In the genomic region with DNA sequence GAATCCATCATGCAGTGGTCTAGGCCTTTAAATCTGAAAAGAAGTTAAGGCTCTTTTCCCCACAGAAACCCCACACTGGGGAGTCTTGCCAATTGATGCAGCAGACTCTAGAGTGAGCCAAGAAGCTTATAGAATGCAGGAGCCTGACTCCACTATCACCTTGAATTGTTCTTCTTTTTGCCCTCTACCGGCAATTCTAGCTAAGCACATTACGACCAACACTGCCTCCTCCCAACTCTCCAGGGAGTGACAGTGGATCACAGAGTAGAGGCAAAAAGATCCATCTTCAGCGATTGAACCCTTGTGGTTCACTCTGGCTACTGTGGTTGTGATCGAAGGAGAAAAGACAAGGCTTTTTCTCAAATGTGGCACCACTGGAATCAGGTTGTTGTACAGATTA, we compare ENCODE assay signal across 19 cellular contexts.
A peak's percentile ranks its signal among the peaks of the same experiment; 100 is the strongest.
DNase-seq lines count a peak whose midpoint lies in the region; ATAC-seq, FAIRE-seq and TF ChIP-seq lines count a peak whose summit lies in the region.
"Had no signal": no experiment of that assay in that cellular context is flagged by ENCODE, and none has a peak within 500 bp of the region (broad histone marks: within the 10 kb centered on the region; RNA-seq: fewer than 3 reads in every experiment).

No MANE protein-coding gene starts in this region.

- H3K27me3 ChIP-seq in DND-41 (ENCODE audit: insufficient read depth, low read length, poor library complexity): no peaks in the 10 kb centered on the region
- no peaks in the 10 kb centered on the region for H3K27me3 ChIP-seq in K562 (ENCODE audit: control insufficient read depth in 2 of 2, insufficient read depth in 2 of 2, low read length in 2 of 2)
- no peaks in the 10 kb centered on the region for H3K27me3 ChIP-seq in mesendoderm (ENCODE audit: insufficient read depth, low read length, poor library complexity)
- H3K27me3 ChIP-seq: heart left ventricle, SJCRH30, upper lobe of right lung had no signal

- H2AFZ ChIP-seq in DND-41 (ENCODE audit: low read depth, low read length): no peak overlapping the region
- no peak overlapping the region for H2AFZ ChIP-seq in K562 (ENCODE audit: low read depth, low read length)

- intact Hi-C loops in K562 (cut with micrococcal nuclease) (no loop called here), posterior vena cava (cut with DNase I) (no loop called here)

- no peaks in the 10 kb centered on the region for H3K4me1 Mint-ChIP-seq in T-helper 2 cell treated with Interferon-gamma antibody and Interleukin-4, amounts not matched to agents 5 μg/mL and 100 μg/mL, for 36 hours (ENCODE audit: low read depth)
- H3K4me1 Mint-ChIP-seq: natural killer cell; stimulated activated effector memory CD8-positive, alpha-beta T cell treated with anti-CD3 and anti-CD28 coated beads, Interleukin-12 subunit alpha, Interleukin-12 subunit beta, amount 100 ng/mL, for 72 hours had no signal

- no peak overlapping the region for H2BK5ac ChIP-seq in mesendoderm (ENCODE audit: low read length)

- H3K36me3 Mint-ChIP-seq in T-helper 2 cell treated with Interferon-gamma antibody and Interleukin-4, amounts not matched to agents 5 μg/mL and 100 μg/mL, for 36 hours (ENCODE audit: low read depth): no peaks in the 10 kb centered on the region
- H3K36me3 Mint-ChIP-seq: natural killer cell; stimulated activated effector memory CD8-positive, alpha-beta T cell treated with anti-CD3 and anti-CD28 coated beads, Interleukin-12 subunit alpha, Interleukin-12 subunit beta, amount 100 ng/mL, for 72 hours had no signal

- no peak for TF ChIP-seq POLR2A in K562 (conservative IDR thresholded peaks at IDR 0.05)

- no peak overlapping the region for H2AK5ac ChIP-seq in mesendoderm (ENCODE audit: low read length)

- H4K8ac ChIP-seq in mesendoderm (ENCODE audit: low read depth, low read length): no peak overlapping the region

- H3K56ac ChIP-seq in mesendoderm (ENCODE audit: low read length): no peak overlapping the region

- DNase-seq in DND-41 (peak; percentile 5), K562 (ENCODE audit: extremely low read depth in 1 of 4, low spot score in 3 of 4) (peak in 2 of 4 experiments; percentile 10 to 18), mesendoderm (peak; percentile 87), posterior vena cava (ENCODE audit: low spot score) (no peak), H4 (ENCODE audit: low spot score) (no peak), UCSD-AML1 (lab: John Stamatoyannopoulos, UW; ENCODE audit: unreplicated experiment) (no peak)
- DNase-seq in Jurkat, Clone E6-1 (ENCODE audit: low read depth, low spot score): peak; percentile 19
- no peak for DNase-seq in T-helper 2 cell treated with Interferon-gamma antibody and Interleukin-4, amounts not matched to agents 5 μg/mL and 100 μg/mL, for 36 hours (ENCODE audit: low spot score)
- DNase-seq: activated naive CD4-positive, alpha-beta T cell treated with anti-CD3 and anti-CD28 coated beads for 36 hours; caudate nucleus; erythroblast; heart left ventricle; natural killer cell; NCI-H2081 treated with DMSO at 0.1 percent for 48 hours; stimulated activated CD4-positive, alpha-beta T cell treated with anti-CD3 and anti-CD28 coated beads, Interleukin-4, amount 100 ng/mL, for 4 hours; upper lobe of right lung had no signal

- H3K9me3 ChIP-seq in DND-41 (ENCODE audit: insufficient read depth, low read length, severe bottlenecking) (no peaks in the 10 kb centered on the region), K562 (replicated peaks; ENCODE audit: control insufficient read depth, insufficient read depth, low read depth, low read length) (no peaks in the 10 kb centered on the region)
- H3K9me3 ChIP-seq: heart left ventricle, SJCRH30, upper lobe of right lung had no signal

- no TSS peak for BruUV-seq in K562 (replicated peaks; lab: Mats Ljungman, UMichigan)

- no peak overlapping the region for H3K4me2 ChIP-seq in DND-41 (ENCODE audit: insufficient read depth, low read length)
- H3K4me2 ChIP-seq in K562 (ENCODE audit: insufficient read depth, low read length): no peak overlapping the region
- H3K4me2 ChIP-seq in mesendoderm (ENCODE audit: low read length): no peak overlapping the region

- no peak overlapping the region for H3K18ac ChIP-seq in mesendoderm (ENCODE audit: low read length)

- CTCF ChIA-PET in K562 (lab: Yijun Ruan, JAX; ENCODE audit: low intra/inter-chr PET ratio): no interaction called here

- no peaks in the 10 kb centered on the region for H3K79me2 ChIP-seq in DND-41 (ENCODE audit: insufficient read depth, low read length)
- H3K79me2 ChIP-seq in K562 (ENCODE audit: control insufficient read depth, insufficient read depth, low read length): no peaks in the 10 kb centered on the region
- no peaks in the 10 kb centered on the region for H3K79me2 ChIP-seq in mesendoderm (ENCODE audit: control insufficient read depth, insufficient read depth, low read length)

- no peak for TF ChIP-seq EP300 in K562 (IDR thresholded peaks at IDR 0.05; ENCODE audit: low read length)

- no peak overlapping the region for H2BK120ac ChIP-seq in mesendoderm (ENCODE audit: low read depth, low read length)

- no peak overlapping the region for H3K27ac ChIP-seq in DND-41 (ENCODE audit: low read length)
- H3K27ac ChIP-seq in K562 (ENCODE audit: extremely low read depth, low read depth, low read length): no peak overlapping the region
- H3K27ac ChIP-seq in mesendoderm (ENCODE audit: low read depth, low read length): no peak overlapping the region
- H3K27ac ChIP-seq: heart left ventricle, HL-60, SJCRH30, upper lobe of right lung had no signal

- H3K36me3 ChIP-seq in DND-41 (ENCODE audit: insufficient read depth, low read length): no peaks in the 10 kb centered on the region
- H3K36me3 ChIP-seq in K562 (ENCODE audit: control insufficient read depth, insufficient read depth, low read length): no peaks in the 10 kb centered on the region
- no peaks in the 10 kb centered on the region for H3K36me3 ChIP-seq in mesendoderm (ENCODE audit: control insufficient read depth, insufficient read depth, low read length)
- H3K36me3 ChIP-seq: heart left ventricle, SJCRH30, upper lobe of right lung had no signal

- H4K20me1 ChIP-seq in DND-41 (ENCODE audit: insufficient read depth, low read length): no peaks in the 10 kb centered on the region
- no peaks in the 10 kb centered on the region; the same call in 1 of the 2 replicates for H4K20me1 ChIP-seq in K562 (replicated peaks; ENCODE audit: control insufficient read depth, insufficient read depth, low read length)

- ATAC-seq in DND-41 (ENCODE audit: insufficient read depth, low read depth): peak; percentile 59; the same call in 2 of the 3 replicates
- peak; percentile 83 for ATAC-seq in K562
- ATAC-seq: heart left ventricle; natural killer cell; stimulated activated effector memory CD8-positive, alpha-beta T cell treated with anti-CD3 and anti-CD28 coated beads, Interleukin-12 subunit alpha, Interleukin-12 subunit beta, amount 100 ng/mL, for 72 hours; upper lobe of right lung had no signal

- no peak overlapping the region for H3K27ac Mint-ChIP-seq in T-helper 2 cell treated with Interferon-gamma antibody and Interleukin-4, amounts not matched to agents 5 μg/mL and 100 μg/mL, for 36 hours
- H3K27ac Mint-ChIP-seq: activated naive CD4-positive, alpha-beta T cell treated with anti-CD3 and anti-CD28 coated beads for 36 hours; natural killer cell; stimulated activated effector memory CD8-positive, alpha-beta T cell treated with anti-CD3 and anti-CD28 coated beads, Interleukin-12 subunit alpha, Interleukin-12 subunit beta, amount 100 ng/mL, for 72 hours had no signal

- no peak overlapping the region for H3K4me3 Mint-ChIP-seq in T-helper 2 cell treated with Interferon-gamma antibody and Interleukin-4, amounts not matched to agents 5 μg/mL and 100 μg/mL, for 36 hours
- H3K4me3 Mint-ChIP-seq: activated naive CD4-positive, alpha-beta T cell treated with anti-CD3 and anti-CD28 coated beads for 36 hours; natural killer cell; stimulated activated effector memory CD8-positive, alpha-beta T cell treated with anti-CD3 and anti-CD28 coated beads, Interleukin-12 subunit alpha, Interleukin-12 subunit beta, amount 100 ng/mL, for 72 hours had no signal

- H3K4me1 ChIP-seq in DND-41 (ENCODE audit: insufficient read depth, low read length): no peaks in the 10 kb centered on the region; the same call in 1 of the 2 replicates
- H3K4me1 ChIP-seq in K562 (replicated peaks in 1 of 2; ENCODE audit: control insufficient read depth in 2 of 2, insufficient read depth in 2 of 2, low read length in 2 of 2): no peaks in the 10 kb centered on the region
- H3K4me1 ChIP-seq in mesendoderm (ENCODE audit: control insufficient read depth, low read depth, low read length): no peaks in the 10 kb centered on the region
- H3K4me1 ChIP-seq: heart left ventricle, SJCRH30, upper lobe of right lung had no signal

- no peak overlapping the region for H3K4ac ChIP-seq in mesendoderm (ENCODE audit: low read depth, low read length)

- no peaks in the 10 kb centered on the region for H3K79me1 ChIP-seq in mesendoderm (ENCODE audit: low read length)

- no peaks in the 10 kb centered on the region for H3K27me3 Mint-ChIP-seq in T-helper 2 cell treated with Interferon-gamma antibody and Interleukin-4, amounts not matched to agents 5 μg/mL and 100 μg/mL, for 36 hours (ENCODE audit: low read depth)

- TF ChIP-seq RAD21 in K562 (CRISPR knock-in tag; conservative IDR thresholded peaks at IDR 0.05 in 1 of 2, IDR thresholded peaks at IDR 0.05 in 1 of 2): peak in 1 of 2 experiments; percentile 8; a peak in 1 of 4 replicates

- no peak overlapping the region for H4K5ac ChIP-seq in mesendoderm (ENCODE audit: low read length)

- peak; percentile 73 for FAIRE-seq in K562 (lab: Jason Lieb, UNC)

- H3K4me3 ChIP-seq in DND-41 (ENCODE audit: low read depth in 1 of 2, low read length in 2 of 2) (no peak overlapping the region), K562 (no peak overlapping the region), mesendoderm (ENCODE audit: low read length) (no peak overlapping the region)
- H3K4me3 ChIP-seq in Jurkat, Clone E6-1 (ENCODE audit: low read length): no peak overlapping the region
- H3K4me3 ChIP-seq: heart left ventricle, SJCRH30, upper lobe of right lung had no signal

- in situ Hi-C loops in K562 (cut with MboI): no loop called here

- WGBS in K562 (ENCODE audit: insufficient coverage, low coverage, missing lambda C conversion rate): 0% methylated on average over 4 of the region's 4 CpGs
- WGBS in mesendoderm (ENCODE audit: extremely low coverage, insufficient coverage, low lambda C conversion rate): no CpG with 5 or more reads among the region's 4 CpGs

- no peak overlapping the region for H3K9ac ChIP-seq in DND-41 (ENCODE audit: low read depth, low read length)
- no peak overlapping the region for H3K9ac ChIP-seq in K562 (ENCODE audit: insufficient read depth in 1 of 2, low read depth in 2 of 2, low read length in 2 of 2)
- H3K9ac ChIP-seq in mesendoderm (ENCODE audit: low read length): no peak overlapping the region

- no peaks in the 10 kb centered on the region for H3K9me1 ChIP-seq in K562 (ENCODE audit: control insufficient read depth, insufficient read depth, low read length)

- TF ChIP-seq CTCF in DND-41 (IDR thresholded peaks at IDR 0.05; ENCODE audit: borderline replicate concordance, extremely low read depth, low read length, poor library complexity, severe bottlenecking) (peak; percentile 29), K562 (IDR thresholded peaks at IDR 0.05 in 2 of 3, conservative IDR thresholded peaks at IDR 0.05 in 1 of 3; ENCODE audit: insufficient read depth in 2 of 3, low read depth in 1 of 3, low read length in 3 of 3) (peak; percentile 29 to 74 (median 43); a peak in 4 of 6 replicates)

- POLR2A ChIA-PET in K562 (lab: Yijun Ruan, JAX): no interaction called here

- no peaks in the 10 kb centered on the region for H3K9me3 Mint-ChIP-seq in T-helper 2 cell treated with Interferon-gamma antibody and Interleukin-4, amounts not matched to agents 5 μg/mL and 100 μg/mL, for 36 hours
- H3K9me3 Mint-ChIP-seq: activated naive CD4-positive, alpha-beta T cell treated with anti-CD3 and anti-CD28 coated beads for 36 hours; stimulated activated effector memory CD8-positive, alpha-beta T cell treated with anti-CD3 and anti-CD28 coated beads, Interleukin-12 subunit alpha, Interleukin-12 subunit beta, amount 100 ng/mL, for 72 hours had no signal

- no peak overlapping the region for H3K23ac ChIP-seq in mesendoderm (ENCODE audit: low read length)

- no peak overlapping the region for H2BK15ac ChIP-seq in mesendoderm (replicated peaks; ENCODE audit: low read depth)

Comparison
In these comparisons a context has a peak if more than half of its experiments do, and no peak if none do; other contexts are left out.
1. DNase-seq: peak in DND-41 (single experiment), Jurkat, Clone E6-1 (single experiment) and mesendoderm (single experiment); none in posterior vena cava (single experiment), H4 (single experiment), T-helper 2 cell treated with Interferon-gamma antibody and Interleukin-4, amounts not matched to agents 5 μg/mL and 100 μg/mL, for 36 hours (single experiment) and UCSD-AML1 (single experiment).